Comparison of ENCODE assay signal across 10 cellular contexts in genomic region chr1:150221552-150221951, GRCh38. TPM values are rescaled to one million over a fixed set of nuclear protein-coding genes. Genes with fewer than 3 reads are reported as not detected.
A peak's percentile ranks its signal among the peaks of the same experiment; 100 is the strongest.
DNase-seq lines count a peak whose midpoint lies in the region; ATAC-seq and TF ChIP-seq lines count a peak whose summit lies in the region.
"Had no signal": no experiment of that assay in that cellular context is flagged by ENCODE, and none has a peak within 500 bp of the region (broad histone marks: within the 10 kb centered on the region; RNA-seq: fewer than 3 reads in every experiment).

No MANE protein-coding gene starts in this region.

- ATAC-seq in GM19324 (IDR thresholded peaks at IDR 0.05; ENCODE audit: low FRiP score, unreplicated experiment): no peak

- DNase-seq in NCI-H82 (lab: John Stamatoyannopoulos, UW): peak; percentile 30
- no peak for DNase-seq in NCI-H82 treated with DMSO at 0.1 percent for 48 hours (lab: John Stamatoyannopoulos, UW; ENCODE audit: unreplicated experiment)
- peak; percentile 31 for DNase-seq in NCI-H1694 treated with DMSO at 0.1 percent for 48 hours (lab: John Stamatoyannopoulos, UW)
- no peak for DNase-seq in endothelial cell (ENCODE audit: low spot score)
- DNase-seq in retinal pigment epithelial cell (ENCODE audit: low read depth): no peak
- no peak for DNase-seq in activated CD4-positive, alpha-beta T cell treated with anti-CD3 and anti-CD28 coated beads for 1 hour
- no peak for DNase-seq in activated T-cell treated with anti-CD3 and anti-CD28 coated beads for 4 hours

- H3K9me3 Mint-ChIP-seq in endothelial cell (ENCODE audit: unreplicated experiment): no peaks in the 10 kb centered on the region
- H3K9me3 Mint-ChIP-seq: central memory CD8-positive, alpha-beta T cell; IgD-negative memory B cell had no signal

- TF ChIP-seq CTCF in endothelial cell (IDR thresholded peaks at IDR 0.05; ENCODE audit: unreplicated experiment) (peak; percentile 27), retinal pigment epithelial cell (conservative IDR thresholded peaks at IDR 0.05; ENCODE audit: low read depth, low read length) (peak; percentile 55)

- peaks cover 23% of the 10 kb centered on the region for H3K36me3 Mint-ChIP-seq in endothelial cell (ENCODE audit: low read depth, unreplicated experiment)

- no peaks in the 10 kb centered on the region for H3K27me3 Mint-ChIP-seq in endothelial cell (ENCODE audit: unreplicated experiment)
- H3K27me3 Mint-ChIP-seq: central memory CD8-positive, alpha-beta T cell; IgD-negative memory B cell had no signal

- no peak overlapping the region for H3K4me3 Mint-ChIP-seq in endothelial cell (ENCODE audit: unreplicated experiment)
- H3K4me3 Mint-ChIP-seq: central memory CD8-positive, alpha-beta T cell; IgD-negative memory B cell had no signal

- H3K27ac Mint-ChIP-seq in endothelial cell (ENCODE audit: unreplicated experiment): no peak overlapping the region
- H3K27ac Mint-ChIP-seq: IgD-negative memory B cell had no signal

- H3K4me3 ChIP-seq in retinal pigment epithelial cell (ENCODE audit: low read length): no peak overlapping the region

- peaks cover under 1% of the 10 kb centered on the region for H3K4me1 Mint-ChIP-seq in endothelial cell (ENCODE audit: unreplicated experiment)

RNA-seq across cellular contexts. Expression of gene ANP32E, which starts 14.4 kb away (rescaled TPM):
- 35.6 TPM for total RNA-seq in endothelial cell (ENCODE audit: unreplicated experiment)

RNA-seq across cellular contexts. Expression of gene CA14, which starts 36.0 kb away (rescaled TPM):
- total RNA-seq in endothelial cell (ENCODE audit: unreplicated experiment): 6.3 TPM

RNA-seq across cellular contexts. Expression of gene APH1A, which starts 47.3 kb away (rescaled TPM):
- 333 TPM for total RNA-seq in endothelial cell (ENCODE audit: unreplicated experiment)

RNA-seq across cellular contexts. Expression of gene C1orf54, which starts 51.0 kb away (rescaled TPM):
- 411 TPM for total RNA-seq in endothelial cell (ENCODE audit: unreplicated experiment)

Comparison
In these comparisons a context has a peak if more than half of its experiments do, and no peak if none do; other contexts are left out.
1. DNase-seq: peak in NCI-H82 (single experiment) and NCI-H1694 treated with DMSO at 0.1 percent for 48 hours (single experiment); none in NCI-H82 treated with DMSO at 0.1 percent for 48 hours (single experiment), endothelial cell (single experiment), retinal pigment epithelial cell (single experiment), activated CD4-positive, alpha-beta T cell treated with anti-CD3 and anti-CD28 coated beads for 1 hour (single experiment) and activated T-cell treated with anti-CD3 and anti-CD28 coated beads for 4 hours (single experiment).